1 cellular context compared by ENCODE assay signal in the genomic region with DNA sequence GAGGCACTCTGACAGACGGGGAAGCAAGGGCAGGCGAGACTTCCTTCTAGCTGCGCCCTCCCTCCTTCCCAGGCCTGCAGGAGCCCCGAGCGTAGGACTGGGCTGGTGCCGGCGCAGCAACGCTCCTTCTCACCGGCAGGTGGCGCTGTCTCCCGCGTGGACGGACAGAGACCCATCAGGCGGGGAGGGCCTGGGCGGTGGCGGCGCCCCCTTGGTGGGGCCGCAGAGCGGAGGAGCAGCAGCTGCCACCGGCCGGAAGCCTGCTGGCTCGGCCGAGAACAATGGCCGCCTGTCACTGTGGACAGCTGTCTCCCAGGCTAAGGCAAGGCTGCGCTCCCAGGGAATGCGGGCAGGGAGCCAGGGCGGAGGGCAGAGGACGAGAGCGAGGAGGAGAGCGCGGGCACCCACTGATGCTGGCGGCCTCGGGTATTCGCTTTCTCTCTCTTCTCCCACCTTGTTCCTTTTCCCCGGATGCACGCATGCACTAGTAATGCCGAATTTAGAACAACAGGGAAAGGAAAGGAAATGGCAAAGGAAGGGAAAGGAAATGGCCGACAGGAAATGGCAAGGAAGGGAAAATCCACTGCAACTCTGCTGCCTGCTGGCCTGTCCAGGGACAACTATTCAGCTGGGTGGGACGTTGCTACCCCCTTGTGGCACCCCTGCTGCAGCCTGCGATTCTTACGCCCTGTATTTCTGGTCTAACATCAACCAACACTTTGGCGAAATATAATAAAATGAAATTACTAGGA.
TF ChIP-seq lines count a peak whose summit lies in the region.

No MANE protein-coding gene starts in this region.

TF ChIP-seq in HepG2, 621 proteins besides CTCF, POLR2A, EP300 and RAD21 (continued from another document and continues in another):
- TF ChIP-seq, protein P1, sequence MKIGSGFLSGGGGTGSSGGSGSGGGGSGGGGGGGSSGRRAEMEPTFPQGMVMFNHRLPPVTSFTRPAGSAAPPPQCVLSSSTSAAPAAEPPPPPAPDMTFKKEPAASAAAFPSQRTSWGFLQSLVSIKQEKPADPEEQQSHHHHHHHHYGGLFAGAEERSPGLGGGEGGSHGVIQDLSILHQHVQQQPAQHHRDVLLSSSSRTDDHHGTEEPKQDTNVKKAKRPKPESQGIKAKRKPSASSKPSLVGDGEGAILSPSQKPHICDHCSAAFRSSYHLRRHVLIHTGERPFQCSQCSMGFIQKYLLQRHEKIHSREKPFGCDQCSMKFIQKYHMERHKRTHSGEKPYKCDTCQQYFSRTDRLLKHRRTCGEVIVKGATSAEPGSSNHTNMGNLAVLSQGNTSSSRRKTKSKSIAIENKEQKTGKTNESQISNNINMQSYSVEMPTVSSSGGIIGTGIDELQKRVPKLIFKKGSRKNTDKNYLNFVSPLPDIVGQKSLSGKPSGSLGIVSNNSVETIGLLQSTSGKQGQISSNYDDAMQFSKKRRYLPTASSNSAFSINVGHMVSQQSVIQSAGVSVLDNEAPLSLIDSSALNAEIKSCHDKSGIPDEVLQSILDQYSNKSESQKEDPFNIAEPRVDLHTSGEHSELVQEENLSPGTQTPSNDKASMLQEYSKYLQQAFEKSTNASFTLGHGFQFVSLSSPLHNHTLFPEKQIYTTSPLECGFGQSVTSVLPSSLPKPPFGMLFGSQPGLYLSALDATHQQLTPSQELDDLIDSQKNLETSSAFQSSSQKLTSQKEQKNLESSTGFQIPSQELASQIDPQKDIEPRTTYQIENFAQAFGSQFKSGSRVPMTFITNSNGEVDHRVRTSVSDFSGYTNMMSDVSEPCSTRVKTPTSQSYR (CRISPR knock-in tag; IDR thresholded peaks at IDR 0.05; ENCODE audit: borderline replicate concordance): no peak
- no peak for TF ChIP-seq ZNF264 (CRISPR knock-in tag; IDR thresholded peaks at IDR 0.05)
- TF ChIP-seq NFE2 (CRISPR knock-in tag; IDR thresholded peaks at IDR 0.05): no peak
- TF ChIP-seq, protein P2, sequence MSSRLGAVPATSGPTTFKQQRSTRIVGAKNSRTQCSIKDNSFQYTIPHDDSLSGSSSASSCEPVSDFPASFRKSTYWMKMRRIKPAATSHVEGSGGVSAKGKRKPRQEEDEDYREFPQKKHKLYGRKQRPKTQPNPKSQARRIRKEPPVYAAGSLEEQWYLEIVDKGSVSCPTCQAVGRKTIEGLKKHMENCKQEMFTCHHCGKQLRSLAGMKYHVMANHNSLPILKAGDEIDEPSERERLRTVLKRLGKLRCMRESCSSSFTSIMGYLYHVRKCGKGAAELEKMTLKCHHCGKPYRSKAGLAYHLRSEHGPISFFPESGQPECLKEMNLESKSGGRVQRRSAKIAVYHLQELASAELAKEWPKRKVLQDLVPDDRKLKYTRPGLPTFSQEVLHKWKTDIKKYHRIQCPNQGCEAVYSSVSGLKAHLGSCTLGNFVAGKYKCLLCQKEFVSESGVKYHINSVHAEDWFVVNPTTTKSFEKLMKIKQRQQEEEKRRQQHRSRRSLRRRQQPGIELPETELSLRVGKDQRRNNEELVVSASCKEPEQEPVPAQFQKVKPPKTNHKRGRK (CRISPR knock-in tag; IDR thresholded peaks at IDR 0.05): no peak
- TF ChIP-seq ZNF260 (CRISPR knock-in tag; IDR thresholded peaks at IDR 0.05; ENCODE audit: borderline replicate concordance, low read depth): no peak
- TF ChIP-seq HNF4G (IDR thresholded peaks at IDR 0.05; ENCODE audit: borderline replicate concordance, low read depth, low read length): no peak
- no peak for TF ChIP-seq HNF4G (CRISPR knock-in tag; IDR thresholded peaks at IDR 0.05; ENCODE audit: borderline replicate concordance, low read depth)
- TF ChIP-seq ZNF160 (CRISPR knock-in tag; IDR thresholded peaks at IDR 0.05): no peak
- peak; percentile 33; the same call in 1 of the 2 replicates for TF ChIP-seq BCL6 (CRISPR knock-in tag; IDR thresholded peaks at IDR 0.05)
- TF ChIP-seq ZNF615 (CRISPR knock-in tag; IDR thresholded peaks at IDR 0.05; ENCODE audit: borderline replicate concordance): no peak
- TF ChIP-seq ZBTB38 (CRISPR knock-in tag; IDR thresholded peaks at IDR 0.05): peak; percentile 44; the same call in 1 of the 2 replicates
- TF ChIP-seq, protein P3, sequence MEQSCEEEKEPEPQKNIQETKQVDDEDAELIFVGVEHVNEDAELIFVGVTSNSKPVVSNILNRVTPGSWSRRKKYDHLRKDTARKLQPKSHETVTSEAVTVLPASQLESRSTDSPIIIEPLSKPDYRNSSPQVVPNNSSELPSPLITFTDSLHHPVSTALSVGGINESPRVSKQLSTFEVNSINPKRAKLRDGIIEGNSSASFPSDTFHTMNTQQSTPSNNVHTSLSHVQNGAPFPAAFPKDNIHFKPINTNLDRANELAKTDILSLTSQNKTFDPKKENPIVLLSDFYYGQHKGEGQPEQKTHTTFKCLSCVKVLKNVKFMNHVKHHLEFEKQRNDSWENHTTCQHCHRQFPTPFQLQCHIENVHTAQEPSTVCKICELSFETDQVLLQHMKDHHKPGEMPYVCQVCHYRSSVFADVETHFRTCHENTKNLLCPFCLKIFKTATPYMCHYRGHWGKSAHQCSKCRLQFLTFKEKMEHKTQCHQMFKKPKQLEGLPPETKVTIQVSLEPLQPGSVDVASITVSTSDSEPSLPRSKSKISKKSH (CRISPR knock-in tag; IDR thresholded peaks at IDR 0.05; ENCODE audit: borderline replicate concordance): 0 out of 2 replicates have a peak, but pooled peaks have one; percentile 36
- TF ChIP-seq, protein P4, sequence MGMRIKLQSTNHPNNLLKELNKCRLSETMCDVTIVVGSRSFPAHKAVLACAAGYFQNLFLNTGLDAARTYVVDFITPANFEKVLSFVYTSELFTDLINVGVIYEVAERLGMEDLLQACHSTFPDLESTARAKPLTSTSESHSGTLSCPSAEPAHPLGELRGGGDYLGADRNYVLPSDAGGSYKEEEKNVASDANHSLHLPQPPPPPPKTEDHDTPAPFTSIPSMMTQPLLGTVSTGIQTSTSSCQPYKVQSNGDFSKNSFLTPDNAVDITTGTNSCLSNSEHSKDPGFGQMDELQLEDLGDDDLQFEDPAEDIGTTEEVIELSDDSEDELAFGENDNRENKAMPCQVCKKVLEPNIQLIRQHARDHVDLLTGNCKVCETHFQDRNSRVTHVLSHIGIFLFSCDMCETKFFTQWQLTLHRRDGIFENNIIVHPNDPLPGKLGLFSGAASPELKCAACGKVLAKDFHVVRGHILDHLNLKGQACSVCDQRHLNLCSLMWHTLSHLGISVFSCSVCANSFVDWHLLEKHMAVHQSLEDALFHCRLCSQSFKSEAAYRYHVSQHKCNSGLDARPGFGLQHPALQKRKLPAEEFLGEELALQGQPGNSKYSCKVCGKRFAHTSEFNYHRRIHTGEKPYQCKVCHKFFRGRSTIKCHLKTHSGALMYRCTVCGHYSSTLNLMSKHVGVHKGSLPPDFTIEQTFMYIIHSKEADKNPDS (CRISPR knock-in tag; IDR thresholded peaks at IDR 0.05): 0 out of 2 replicates have a peak, but pooled peaks have one; percentile 63
- TF ChIP-seq, protein P5, sequence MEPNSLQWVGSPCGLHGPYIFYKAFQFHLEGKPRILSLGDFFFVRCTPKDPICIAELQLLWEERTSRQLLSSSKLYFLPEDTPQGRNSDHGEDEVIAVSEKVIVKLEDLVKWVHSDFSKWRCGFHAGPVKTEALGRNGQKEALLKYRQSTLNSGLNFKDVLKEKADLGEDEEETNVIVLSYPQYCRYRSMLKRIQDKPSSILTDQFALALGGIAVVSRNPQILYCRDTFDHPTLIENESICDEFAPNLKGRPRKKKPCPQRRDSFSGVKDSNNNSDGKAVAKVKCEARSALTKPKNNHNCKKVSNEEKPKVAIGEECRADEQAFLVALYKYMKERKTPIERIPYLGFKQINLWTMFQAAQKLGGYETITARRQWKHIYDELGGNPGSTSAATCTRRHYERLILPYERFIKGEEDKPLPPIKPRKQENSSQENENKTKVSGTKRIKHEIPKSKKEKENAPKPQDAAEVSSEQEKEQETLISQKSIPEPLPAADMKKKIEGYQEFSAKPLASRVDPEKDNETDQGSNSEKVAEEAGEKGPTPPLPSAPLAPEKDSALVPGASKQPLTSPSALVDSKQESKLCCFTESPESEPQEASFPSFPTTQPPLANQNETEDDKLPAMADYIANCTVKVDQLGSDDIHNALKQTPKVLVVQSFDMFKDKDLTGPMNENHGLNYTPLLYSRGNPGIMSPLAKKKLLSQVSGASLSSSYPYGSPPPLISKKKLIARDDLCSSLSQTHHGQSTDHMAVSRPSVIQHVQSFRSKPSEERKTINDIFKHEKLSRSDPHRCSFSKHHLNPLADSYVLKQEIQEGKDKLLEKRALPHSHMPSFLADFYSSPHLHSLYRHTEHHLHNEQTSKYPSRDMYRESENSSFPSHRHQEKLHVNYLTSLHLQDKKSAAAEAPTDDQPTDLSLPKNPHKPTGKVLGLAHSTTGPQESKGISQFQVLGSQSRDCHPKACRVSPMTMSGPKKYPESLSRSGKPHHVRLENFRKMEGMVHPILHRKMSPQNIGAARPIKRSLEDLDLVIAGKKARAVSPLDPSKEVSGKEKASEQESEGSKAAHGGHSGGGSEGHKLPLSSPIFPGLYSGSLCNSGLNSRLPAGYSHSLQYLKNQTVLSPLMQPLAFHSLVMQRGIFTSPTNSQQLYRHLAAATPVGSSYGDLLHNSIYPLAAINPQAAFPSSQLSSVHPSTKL (CRISPR knock-in tag; IDR thresholded peaks at IDR 0.05): peak; percentile 66
- TF ChIP-seq XBP1 (CRISPR knock-in tag; IDR thresholded peaks at IDR 0.05): no peak
- TF ChIP-seq ISX (CRISPR knock-in tag; conservative IDR thresholded peaks at IDR 0.05): no peak
- 0 out of 2 replicates have a peak, but pooled peaks have one; percentile 42 for TF ChIP-seq ZNF879 (CRISPR knock-in tag; IDR thresholded peaks at IDR 0.05)
- TF ChIP-seq, protein P6, sequence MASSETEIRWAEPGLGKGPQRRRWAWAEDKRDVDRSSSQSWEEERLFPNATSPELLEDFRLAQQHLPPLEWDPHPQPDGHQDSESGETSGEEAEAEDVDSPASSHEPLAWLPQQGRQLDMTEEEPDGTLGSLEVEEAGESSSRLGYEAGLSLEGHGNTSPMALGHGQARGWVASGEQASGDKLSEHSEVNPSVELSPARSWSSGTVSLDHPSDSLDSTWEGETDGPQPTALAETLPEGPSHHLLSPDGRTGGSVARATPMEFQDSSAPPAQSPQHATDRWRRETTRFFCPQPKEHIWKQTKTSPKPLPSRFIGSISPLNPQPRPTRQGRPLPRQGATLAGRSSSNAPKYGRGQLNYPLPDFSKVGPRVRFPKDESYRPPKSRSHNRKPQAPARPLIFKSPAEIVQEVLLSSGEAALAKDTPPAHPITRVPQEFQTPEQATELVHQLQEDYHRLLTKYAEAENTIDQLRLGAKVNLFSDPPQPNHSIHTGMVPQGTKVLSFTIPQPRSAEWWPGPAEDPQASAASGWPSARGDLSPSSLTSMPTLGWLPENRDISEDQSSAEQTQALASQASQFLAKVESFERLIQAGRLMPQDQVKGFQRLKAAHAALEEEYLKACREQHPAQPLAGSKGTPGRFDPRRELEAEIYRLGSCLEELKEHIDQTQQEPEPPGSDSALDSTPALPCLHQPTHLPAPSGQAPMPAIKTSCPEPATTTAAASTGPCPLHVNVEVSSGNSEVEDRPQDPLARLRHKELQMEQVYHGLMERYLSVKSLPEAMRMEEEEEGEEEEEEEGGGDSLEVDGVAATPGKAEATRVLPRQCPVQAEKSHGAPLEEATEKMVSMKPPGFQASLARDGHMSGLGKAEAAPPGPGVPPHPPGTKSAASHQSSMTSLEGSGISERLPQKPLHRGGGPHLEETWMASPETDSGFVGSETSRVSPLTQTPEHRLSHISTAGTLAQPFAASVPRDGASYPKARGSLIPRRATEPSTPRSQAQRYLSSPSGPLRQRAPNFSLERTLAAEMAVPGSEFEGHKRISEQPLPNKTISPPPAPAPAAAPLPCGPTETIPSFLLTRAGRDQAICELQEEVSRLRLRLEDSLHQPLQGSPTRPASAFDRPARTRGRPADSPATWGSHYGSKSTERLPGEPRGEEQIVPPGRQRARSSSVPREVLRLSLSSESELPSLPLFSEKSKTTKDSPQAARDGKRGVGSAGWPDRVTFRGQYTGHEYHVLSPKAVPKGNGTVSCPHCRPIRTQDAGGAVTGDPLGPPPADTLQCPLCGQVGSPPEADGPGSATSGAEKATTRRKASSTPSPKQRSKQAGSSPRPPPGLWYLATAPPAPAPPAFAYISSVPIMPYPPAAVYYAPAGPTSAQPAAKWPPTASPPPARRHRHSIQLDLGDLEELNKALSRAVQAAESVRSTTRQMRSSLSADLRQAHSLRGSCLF (CRISPR knock-in tag; IDR thresholded peaks at IDR 0.05; ENCODE audit: borderline replicate concordance): no peak
- TF ChIP-seq TEAD2 (CRISPR knock-in tag; IDR thresholded peaks at IDR 0.05): no peak
- 0 out of 2 replicates have a peak, but pooled peaks have one; percentile 37 for TF ChIP-seq ZNF253 (CRISPR knock-in tag; IDR thresholded peaks at IDR 0.05; ENCODE audit: borderline replicate concordance)
- no peak for TF ChIP-seq SP140L (CRISPR knock-in tag; IDR thresholded peaks at IDR 0.05; ENCODE audit: borderline replicate concordance)
- no peak for TF ChIP-seq U2AF2 (IDR thresholded peaks at IDR 0.05; ENCODE audit: low read depth, low read length)
- no peak for TF ChIP-seq TSC22D2 (CRISPR knock-in tag; IDR thresholded peaks at IDR 0.05; ENCODE audit: borderline replicate concordance)
- 0 out of 2 replicates have a peak, but pooled peaks have one; percentile 9 for TF ChIP-seq SP4 (CRISPR knock-in tag; IDR thresholded peaks at IDR 0.05)
- peak; percentile 61; the same call in 1 of the 2 replicates for TF ChIP-seq IRX3 (CRISPR knock-in tag; IDR thresholded peaks at IDR 0.05; ENCODE audit: borderline replicate concordance, low read depth)
- no peak for TF ChIP-seq ZBTB3 (CRISPR knock-in tag; IDR thresholded peaks at IDR 0.05; ENCODE audit: borderline replicate concordance, low read depth)
- TF ChIP-seq KLF12 (CRISPR knock-in tag; IDR thresholded peaks at IDR 0.05; ENCODE audit: borderline replicate concordance): peak; percentile 71; the same call in 1 of the 2 replicates
- TF ChIP-seq ZNF549 (CRISPR knock-in tag; IDR thresholded peaks at IDR 0.05): no peak
- TF ChIP-seq ZNF337 (CRISPR knock-in tag; IDR thresholded peaks at IDR 0.05; ENCODE audit: borderline replicate concordance, low read depth): no peak
- no peak for TF ChIP-seq IRF2 (CRISPR knock-in tag; IDR thresholded peaks at IDR 0.05)
- TF ChIP-seq FOXK2 (IDR thresholded peaks at IDR 0.05): no peak
- TF ChIP-seq SCMH1 (CRISPR knock-in tag; IDR thresholded peaks at IDR 0.05; ENCODE audit: borderline replicate concordance): no peak
- TF ChIP-seq JARID2 (CRISPR knock-in tag; IDR thresholded peaks at IDR 0.05; ENCODE audit: insufficient replicate concordance): no peak
